ENCODE assay signal across 1 cellular context in genomic region chr2:64645014-64645418, GRCh38.
A peak's percentile ranks its signal among the peaks of the same experiment; 100 is the strongest.
TF ChIP-seq lines count a peak whose summit lies in the region.

No MANE protein-coding gene starts in this region.

TF ChIP-seq in HepG2, 621 proteins besides CTCF, POLR2A, EP300 and RAD21 (continued from another document and continues in another):
- TF ChIP-seq MEIS2 (CRISPR knock-in tag; IDR thresholded peaks at IDR 0.05) (no peak), RFXANK (CRISPR knock-in tag; IDR thresholded peaks at IDR 0.05) (no peak), KDM2A (CRISPR knock-in tag; IDR thresholded peaks at IDR 0.05; ENCODE audit: borderline replicate concordance, low read depth) (peak; percentile 75; the same call in 1 of the 2 replicates), SYNCRIP (IDR thresholded peaks at IDR 0.05; ENCODE audit: insufficient read depth, low read depth, low read length) (no peak), SMARCE1 (IDR thresholded peaks at IDR 0.05; ENCODE audit: borderline replicate concordance) (no peak), ZNF431 (CRISPR knock-in tag; IDR thresholded peaks at IDR 0.05; ENCODE audit: borderline replicate concordance, low read depth) (no peak), ESRRA (CRISPR knock-in tag; IDR thresholded peaks at IDR 0.05; ENCODE audit: low read depth) (no peak), SOX13 (IDR thresholded peaks at IDR 0.05) (0 out of 2 replicates have a peak, but pooled peaks have one; percentile 34), SOX13 (CRISPR knock-in tag; conservative IDR thresholded peaks at IDR 0.05 in 1 of 2, IDR thresholded peaks at IDR 0.05 in 1 of 2) (peak in 1 of 2 experiments; percentile 85; a peak in 2 of 4 replicates), PPARG (CRISPR knock-in tag; conservative IDR thresholded peaks at IDR 0.05) (no peak), HOXD1 (CRISPR knock-in tag; IDR thresholded peaks at IDR 0.05) (no peak), ZNF232 (CRISPR knock-in tag; IDR thresholded peaks at IDR 0.05; ENCODE audit: borderline replicate concordance) (0 out of 2 replicates have a peak, but pooled peaks have one; percentile 36), ZMAT3 (CRISPR knock-in tag; conservative IDR thresholded peaks at IDR 0.05) (no peak), MED13 (CRISPR knock-in tag; IDR thresholded peaks at IDR 0.05) (no peak), ZNF674 (CRISPR knock-in tag; IDR thresholded peaks at IDR 0.05; ENCODE audit: low read depth) (no peak), HNRNPH1 (optimal IDR thresholded peaks at IDR 0.05; ENCODE audit: low read depth, low read length) (no peak), SP140L (CRISPR knock-in tag; IDR thresholded peaks at IDR 0.05; ENCODE audit: borderline replicate concordance) (no peak), SALL1 (CRISPR knock-in tag; IDR thresholded peaks at IDR 0.05) (no peak), ZC3H13 (CRISPR knock-in tag; IDR thresholded peaks at IDR 0.05) (no peak), JUN (CRISPR knock-in tag; IDR thresholded peaks at IDR 0.05) (no peak), SMC3 (IDR thresholded peaks at IDR 0.05; ENCODE audit: low read length) (no peak; the same call in 1 of the 2 replicates), NAIF1 (CRISPR knock-in tag; IDR thresholded peaks at IDR 0.05; ENCODE audit: borderline replicate concordance) (peak; percentile 80), ZNF629 (CRISPR knock-in tag; conservative IDR thresholded peaks at IDR 0.05) (no peak), ZNF816 (CRISPR knock-in tag; IDR thresholded peaks at IDR 0.05; ENCODE audit: borderline replicate concordance) (no peak), ZNF543 (CRISPR knock-in tag; IDR thresholded peaks at IDR 0.05) (no peak), TEAD2 (CRISPR knock-in tag; IDR thresholded peaks at IDR 0.05) (no peak), HNRNPUL1 (IDR thresholded peaks at IDR 0.05; ENCODE audit: low read depth, low read length) (no peak), ZNF563 (CRISPR knock-in tag; IDR thresholded peaks at IDR 0.05) (no peak), KLF12 (CRISPR knock-in tag; IDR thresholded peaks at IDR 0.05; ENCODE audit: borderline replicate concordance) (peak; percentile 42; the same call in 1 of the 2 replicates), KLF6 (CRISPR knock-in tag; IDR thresholded peaks at IDR 0.05) (no peak), RFX3 (CRISPR knock-in tag; IDR thresholded peaks at IDR 0.05) (no peak), ZNF768 (CRISPR knock-in tag; IDR thresholded peaks at IDR 0.05) (no peak), ZFP1 (CRISPR knock-in tag; IDR thresholded peaks at IDR 0.05) (no peak), ZFP62 (CRISPR knock-in tag; IDR thresholded peaks at IDR 0.05) (no peak), ZFP36L1 (CRISPR knock-in tag; IDR thresholded peaks at IDR 0.05) (no peak), SRSF1 (optimal IDR thresholded peaks at IDR 0.05; ENCODE audit: low read depth, low read length) (no peak), FOXA3 (CRISPR knock-in tag; IDR thresholded peaks at IDR 0.05) (no peak), RNF219 (CRISPR knock-in tag; IDR thresholded peaks at IDR 0.05) (no peak)
- TF ChIP-seq, protein P1, sequence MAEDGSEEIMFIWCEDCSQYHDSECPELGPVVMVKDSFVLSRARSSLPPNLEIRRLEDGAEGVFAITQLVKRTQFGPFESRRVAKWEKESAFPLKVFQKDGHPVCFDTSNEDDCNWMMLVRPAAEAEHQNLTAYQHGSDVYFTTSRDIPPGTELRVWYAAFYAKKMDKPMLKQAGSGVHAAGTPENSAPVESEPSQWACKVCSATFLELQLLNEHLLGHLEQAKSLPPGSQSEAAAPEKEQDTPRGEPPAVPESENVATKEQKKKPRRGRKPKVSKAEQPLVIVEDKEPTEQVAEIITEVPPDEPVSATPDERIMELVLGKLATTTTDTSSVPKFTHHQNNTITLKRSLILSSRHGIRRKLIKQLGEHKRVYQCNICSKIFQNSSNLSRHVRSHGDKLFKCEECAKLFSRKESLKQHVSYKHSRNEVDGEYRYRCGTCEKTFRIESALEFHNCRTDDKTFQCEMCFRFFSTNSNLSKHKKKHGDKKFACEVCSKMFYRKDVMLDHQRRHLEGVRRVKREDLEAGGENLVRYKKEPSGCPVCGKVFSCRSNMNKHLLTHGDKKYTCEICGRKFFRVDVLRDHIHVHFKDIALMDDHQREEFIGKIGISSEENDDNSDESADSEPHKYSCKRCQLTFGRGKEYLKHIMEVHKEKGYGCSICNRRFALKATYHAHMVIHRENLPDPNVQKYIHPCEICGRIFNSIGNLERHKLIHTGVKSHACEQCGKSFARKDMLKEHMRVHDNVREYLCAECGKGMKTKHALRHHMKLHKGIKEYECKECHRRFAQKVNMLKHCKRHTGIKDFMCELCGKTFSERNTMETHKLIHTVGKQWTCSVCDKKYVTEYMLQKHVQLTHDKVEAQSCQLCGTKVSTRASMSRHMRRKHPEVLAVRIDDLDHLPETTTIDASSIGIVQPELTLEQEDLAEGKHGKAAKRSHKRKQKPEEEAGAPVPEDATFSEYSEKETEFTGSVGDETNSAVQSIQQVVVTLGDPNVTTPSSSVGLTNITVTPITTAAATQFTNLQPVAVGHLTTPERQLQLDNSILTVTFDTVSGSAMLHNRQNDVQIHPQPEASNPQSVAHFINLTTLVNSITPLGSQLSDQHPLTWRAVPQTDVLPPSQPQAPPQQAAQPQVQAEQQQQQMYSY (CRISPR knock-in tag; IDR thresholded peaks at IDR 0.05) = no peak
- TF ChIP-seq, protein P2, sequence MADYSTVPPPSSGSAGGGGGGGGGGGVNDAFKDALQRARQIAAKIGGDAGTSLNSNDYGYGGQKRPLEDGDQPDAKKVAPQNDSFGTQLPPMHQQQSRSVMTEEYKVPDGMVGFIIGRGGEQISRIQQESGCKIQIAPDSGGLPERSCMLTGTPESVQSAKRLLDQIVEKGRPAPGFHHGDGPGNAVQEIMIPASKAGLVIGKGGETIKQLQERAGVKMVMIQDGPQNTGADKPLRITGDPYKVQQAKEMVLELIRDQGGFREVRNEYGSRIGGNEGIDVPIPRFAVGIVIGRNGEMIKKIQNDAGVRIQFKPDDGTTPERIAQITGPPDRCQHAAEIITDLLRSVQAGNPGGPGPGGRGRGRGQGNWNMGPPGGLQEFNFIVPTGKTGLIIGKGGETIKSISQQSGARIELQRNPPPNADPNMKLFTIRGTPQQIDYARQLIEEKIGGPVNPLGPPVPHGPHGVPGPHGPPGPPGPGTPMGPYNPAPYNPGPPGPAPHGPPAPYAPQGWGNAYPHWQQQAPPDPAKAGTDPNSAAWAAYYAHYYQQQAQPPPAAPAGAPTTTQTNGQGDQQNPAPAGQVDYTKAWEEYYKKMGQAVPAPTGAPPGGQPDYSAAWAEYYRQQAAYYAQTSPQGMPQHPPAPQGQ (CRISPR knock-in tag; IDR thresholded peaks at IDR 0.05; ENCODE audit: borderline replicate concordance) = no peak
- TF ChIP-seq, protein P3, sequence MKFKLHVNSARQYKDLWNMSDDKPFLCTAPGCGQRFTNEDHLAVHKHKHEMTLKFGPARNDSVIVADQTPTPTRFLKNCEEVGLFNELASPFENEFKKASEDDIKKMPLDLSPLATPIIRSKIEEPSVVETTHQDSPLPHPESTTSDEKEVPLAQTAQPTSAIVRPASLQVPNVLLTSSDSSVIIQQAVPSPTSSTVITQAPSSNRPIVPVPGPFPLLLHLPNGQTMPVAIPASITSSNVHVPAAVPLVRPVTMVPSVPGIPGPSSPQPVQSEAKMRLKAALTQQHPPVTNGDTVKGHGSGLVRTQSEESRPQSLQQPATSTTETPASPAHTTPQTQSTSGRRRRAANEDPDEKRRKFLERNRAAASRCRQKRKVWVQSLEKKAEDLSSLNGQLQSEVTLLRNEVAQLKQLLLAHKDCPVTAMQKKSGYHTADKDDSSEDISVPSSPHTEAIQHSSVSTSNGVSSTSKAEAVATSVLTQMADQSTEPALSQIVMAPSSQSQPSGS (CRISPR knock-in tag; IDR thresholded peaks at IDR 0.05) = no peak
- TF ChIP-seq, protein P4, sequence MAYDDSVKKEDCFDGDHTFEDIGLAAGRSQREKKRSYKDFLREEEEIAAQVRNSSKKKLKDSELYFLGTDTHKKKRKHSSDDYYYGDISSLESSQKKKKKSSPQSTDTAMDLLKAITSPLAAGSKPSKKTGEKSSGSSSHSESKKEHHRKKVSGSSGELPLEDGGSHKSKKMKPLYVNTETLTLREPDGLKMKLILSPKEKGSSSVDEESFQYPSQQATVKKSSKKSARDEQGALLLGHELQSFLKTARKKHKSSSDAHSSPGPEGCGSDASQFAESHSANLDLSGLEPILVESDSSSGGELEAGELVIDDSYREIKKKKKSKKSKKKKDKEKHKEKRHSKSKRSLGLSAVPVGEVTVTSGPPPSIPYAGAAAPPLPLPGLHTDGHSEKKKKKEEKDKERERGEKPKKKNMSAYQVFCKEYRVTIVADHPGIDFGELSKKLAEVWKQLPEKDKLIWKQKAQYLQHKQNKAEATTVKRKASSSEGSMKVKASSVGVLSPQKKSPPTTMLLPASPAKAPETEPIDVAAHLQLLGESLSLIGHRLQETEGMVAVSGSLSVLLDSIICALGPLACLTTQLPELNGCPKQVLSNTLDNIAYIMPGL (CRISPR knock-in tag; IDR thresholded peaks at IDR 0.05; ENCODE audit: borderline replicate concordance in 1 of 2, low read depth in 1 of 2) = peak in 1 of 2 experiments; percentile 57; a peak in 3 of 4 replicates
- TF ChIP-seq, protein P5, sequence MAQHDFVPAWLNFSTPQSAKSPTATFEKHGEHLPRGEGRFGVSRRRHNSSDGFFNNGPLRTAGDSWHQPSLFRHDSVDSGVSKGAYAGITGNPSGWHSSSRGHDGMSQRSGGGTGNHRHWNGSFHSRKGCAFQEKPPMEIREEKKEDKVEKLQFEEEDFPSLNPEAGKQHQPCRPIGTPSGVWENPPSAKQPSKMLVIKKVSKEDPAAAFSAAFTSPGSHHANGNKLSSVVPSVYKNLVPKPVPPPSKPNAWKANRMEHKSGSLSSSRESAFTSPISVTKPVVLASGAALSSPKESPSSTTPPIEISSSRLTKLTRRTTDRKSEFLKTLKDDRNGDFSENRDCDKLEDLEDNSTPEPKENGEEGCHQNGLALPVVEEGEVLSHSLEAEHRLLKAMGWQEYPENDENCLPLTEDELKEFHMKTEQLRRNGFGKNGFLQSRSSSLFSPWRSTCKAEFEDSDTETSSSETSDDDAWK (CRISPR knock-in tag; IDR thresholded peaks at IDR 0.05) = no peak
- TF ChIP-seq, protein P6, sequence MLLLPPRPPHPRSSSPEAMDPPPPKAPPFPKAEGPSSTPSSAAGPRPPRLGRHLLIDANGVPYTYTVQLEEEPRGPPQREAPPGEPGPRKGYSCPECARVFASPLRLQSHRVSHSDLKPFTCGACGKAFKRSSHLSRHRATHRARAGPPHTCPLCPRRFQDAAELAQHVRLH (CRISPR knock-in tag; IDR thresholded peaks at IDR 0.05; ENCODE audit: borderline replicate concordance, low read depth) = no peak
